Comparison of ENCODE assay signal across 23 cellular contexts in the genomic region with DNA sequence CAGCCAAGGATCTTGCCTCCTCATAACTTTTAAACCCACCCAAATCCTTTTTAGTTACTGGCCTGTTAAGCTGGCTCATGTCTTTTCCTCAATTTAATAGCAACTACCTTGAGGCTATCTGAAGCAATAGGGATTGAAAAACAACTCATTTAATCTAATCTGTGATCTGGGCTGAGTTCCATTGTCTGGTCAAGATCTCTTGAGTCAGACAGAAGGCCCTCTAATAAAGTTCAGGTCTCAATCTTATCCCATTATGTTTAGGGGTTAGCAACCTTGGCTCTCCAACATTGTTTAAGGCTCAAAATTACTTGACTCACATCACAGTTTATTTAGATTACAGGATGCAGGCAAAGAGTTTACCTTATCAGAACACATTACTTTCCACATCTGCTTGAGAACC.
DNase-seq lines count a peak whose midpoint lies in the region; ATAC-seq, FAIRE-seq and TF ChIP-seq lines count a peak whose summit lies in the region.
"Had no signal": no experiment of that assay in that cellular context is flagged by ENCODE, and none has a peak within 500 bp of the region (broad histone marks: within the 10 kb centered on the region; RNA-seq: fewer than 3 reads in every experiment).

No MANE protein-coding gene starts in this region.

- no peak overlapping the region for H3K9ac ChIP-seq in GM23248
- H3K9ac ChIP-seq in PC-3 (ENCODE audit: low read length): no peak overlapping the region
- H3K9ac ChIP-seq in astrocyte (ENCODE audit: low read length): no peak overlapping the region
- no peak overlapping the region for H3K9ac ChIP-seq in trophoblast cell (ENCODE audit: low read length)
- H3K9ac ChIP-seq: BLaER1 treated with 17β-estradiol and CSF1 and Interleukin-3, amounts not matched to agents 10 nM and 100 nM had no signal

- no peak overlapping the region for H3K18ac ChIP-seq in trophoblast cell (ENCODE audit: low read length)

- H4K8ac ChIP-seq in trophoblast cell (ENCODE audit: low read depth, low read length): no peak overlapping the region

- FAIRE-seq in astrocyte (lab: Jason Lieb, UNC): no peak
- FAIRE-seq: G401.6, GM12892, K562 had no signal

- H3K4me3 Mint-ChIP-seq in astrocyte (ENCODE audit: unreplicated experiment): no peak overlapping the region
- H3K4me3 Mint-ChIP-seq in activated naive CD4-positive, alpha-beta T cell treated with anti-CD3 and anti-CD28 coated beads for 36 hours: no peak overlapping the region
- H3K4me3 Mint-ChIP-seq: CD4-positive, alpha-beta memory T cell had no signal

- no peak overlapping the region for H2AFZ ChIP-seq in GM23248
- no peak overlapping the region for H2AFZ ChIP-seq in PC-3 (ENCODE audit: low read length)
- no peak overlapping the region for H2AFZ ChIP-seq in astrocyte (ENCODE audit: low read depth, low read length)
- no peak overlapping the region for H2AFZ ChIP-seq in trophoblast cell (ENCODE audit: insufficient read depth, low read length, poor library complexity)

- no peaks in the 10 kb centered on the region for H3K27me3 Mint-ChIP-seq in astrocyte (ENCODE audit: low read depth, unreplicated experiment)
- peaks cover 4% of the 10 kb centered on the region for H3K27me3 Mint-ChIP-seq in activated naive CD4-positive, alpha-beta T cell treated with anti-CD3 and anti-CD28 coated beads for 36 hours (ENCODE audit: low read depth)
- H3K27me3 Mint-ChIP-seq: CD4-positive, alpha-beta memory T cell had no signal

- H3K14ac ChIP-seq in trophoblast cell (ENCODE audit: low read length): no peak overlapping the region

- peaks cover 10% of the 10 kb centered on the region for H3K4me1 Mint-ChIP-seq in astrocyte (ENCODE audit: low read depth, unreplicated experiment)
- H3K4me1 Mint-ChIP-seq in activated naive CD4-positive, alpha-beta T cell treated with anti-CD3 and anti-CD28 coated beads for 36 hours (ENCODE audit: low read depth): no peaks in the 10 kb centered on the region
- H3K4me1 Mint-ChIP-seq: CD4-positive, alpha-beta memory T cell had no signal

- POLR2A ChIA-PET in PC-3 (lab: Charles Lee; ENCODE audit: unreplicated experiment): no interaction called here

- in situ Hi-C loops in GM23248 (cut with MboI): no loop called here

- peaks cover 29% of the 10 kb centered on the region for H3K79me1 ChIP-seq in trophoblast cell (ENCODE audit: low read length)

- H3K4me3 ChIP-seq in GM23248 (no peak overlapping the region), PC-3 (ENCODE audit: low read length) (no peak overlapping the region), astrocyte (ENCODE audit: insufficient read depth, low read depth, low read length) (no peak overlapping the region), trophoblast cell (ENCODE audit: low read depth, low read length) (no peak overlapping the region)
- H3K4me3 ChIP-seq: BLaER1 treated with 17β-estradiol and CSF1 and Interleukin-3, amounts not matched to agents 10 nM and 100 nM; K562; Peyer's patch; SJCRH30 had no signal

- no peak overlapping the region for H4K91ac ChIP-seq in trophoblast cell (ENCODE audit: low read depth, low read length)

- no peaks in the 10 kb centered on the region for H3K9me3 ChIP-seq in GM23248 (ENCODE audit: low read depth)
- no peaks in the 10 kb centered on the region for H3K9me3 ChIP-seq in PC-3 (ENCODE audit: low read length)
- no peaks in the 10 kb centered on the region for H3K9me3 ChIP-seq in astrocyte (ENCODE audit: insufficient read depth, low read depth, low read length)
- H3K9me3 ChIP-seq in trophoblast cell (ENCODE audit: insufficient read depth, low read depth, low read length): peaks cover 2% of the 10 kb centered on the region
- H3K9me3 ChIP-seq: Caco-2, Peyer's patch had no signal

- TF ChIP-seq CTCF in PC-3 (conservative IDR thresholded peaks at IDR 0.05; ENCODE audit: low read depth, low read length) (no peak), astrocyte (IDR thresholded peaks at IDR 0.05; ENCODE audit: insufficient read depth, low read depth, low read length) (no peak)

- H3K36me3 ChIP-seq in GM23248 (ENCODE audit: low read depth) (no peaks in the 10 kb centered on the region), PC-3 (ENCODE audit: low read depth, low read length) (no peaks in the 10 kb centered on the region), astrocyte (ENCODE audit: insufficient read depth, low read length) (no peaks in the 10 kb centered on the region), trophoblast cell (ENCODE audit: control insufficient read depth in 1 of 2, insufficient read depth in 2 of 2, low read length in 2 of 2) (no peaks in the 10 kb centered on the region)
- H3K36me3 ChIP-seq: BLaER1 treated with 17β-estradiol and CSF1 and Interleukin-3, amounts not matched to agents 10 nM and 100 nM; Peyer's patch; SJCRH30 had no signal

- H3F3A ChIP-seq in GM23248 (ENCODE audit: insufficient read depth): peaks cover 13% of the 10 kb centered on the region; the same call in 1 of the 2 replicates
- H3F3A ChIP-seq in PC-3 (ENCODE audit: low read length, unreplicated experiment): no peaks in the 10 kb centered on the region

- intact Hi-C loops in PC-3 (cut with micrococcal nuclease): no loop called here
- intact Hi-C loops in activated naive CD4-positive, alpha-beta T cell treated with anti-CD3 and anti-CD28 coated beads for 36 hours (cut with micrococcal nuclease): no loop called here

- H4K20me1 ChIP-seq in GM23248 (ENCODE audit: insufficient read depth) (no peaks in the 10 kb centered on the region), PC-3 (ENCODE audit: low read length) (no peaks in the 10 kb centered on the region), astrocyte (ENCODE audit: insufficient read depth, low read length) (no peaks in the 10 kb centered on the region)
- H4K20me1 ChIP-seq: BLaER1 treated with 17β-estradiol and CSF1 and Interleukin-3, amounts not matched to agents 10 nM and 100 nM had no signal

- H3K4me2 ChIP-seq in GM23248 (ENCODE audit: unreplicated experiment) (no peak overlapping the region), PC-3 (ENCODE audit: low read length) (no peak overlapping the region), astrocyte (ENCODE audit: low read length) (no peak overlapping the region), trophoblast cell (ENCODE audit: low read length) (no peak overlapping the region)
- H3K4me2 ChIP-seq: BLaER1 treated with 17β-estradiol and CSF1 and Interleukin-3, amounts not matched to agents 10 nM and 100 nM had no signal

- ATAC-seq in PC-3 (no peak), GM21619 (IDR thresholded peaks at IDR 0.05; ENCODE audit: unreplicated experiment) (no peak)
- ATAC-seq: K562 had no signal

- DNase-seq in GM23248: peak; percentile 8
- DNase-seq in PC-3: peak; percentile 61
- DNase-seq in astrocyte (ENCODE audit: low read depth): peak; percentile 25
- peak; percentile 38 to 92 for DNase-seq in trophoblast cell
- DNase-seq in activated CD4-positive, CD25-positive, alpha-beta regulatory T cell treated with anti-CD3 and anti-CD28 coated beads, Interleukin-2, amount 50 U/mL, for 72 hours: no peak
- no peak for DNase-seq in activated naive CD4-positive, alpha-beta T cell treated with anti-CD3 and anti-CD28 coated beads for 36 hours
- DNase-seq: Caco-2; CD4-positive, alpha-beta memory T cell; DND-41; H7; NCI-H1092; NCI-H1436; NCI-H1930; NCI-H2227 treated with DMSO at 0.1 percent for 48 hours; NCI-H510A; Peyer's patch; SJCRH30; SW 1271 had no signal

- no peak overlapping the region for H3K4ac ChIP-seq in trophoblast cell (ENCODE audit: low read depth, low read length)

- H2BK5ac ChIP-seq in trophoblast cell (ENCODE audit: low read depth, low read length, poor library complexity): no peak overlapping the region

- no peak overlapping the region for H3K23ac ChIP-seq in trophoblast cell (ENCODE audit: low read length)

- H2BK120ac ChIP-seq in trophoblast cell (ENCODE audit: insufficient read depth, low read length, poor library complexity): no peak overlapping the region

- no peak overlapping the region for H3K27ac Mint-ChIP-seq in astrocyte (ENCODE audit: unreplicated experiment)
- H3K27ac Mint-ChIP-seq in activated naive CD4-positive, alpha-beta T cell treated with anti-CD3 and anti-CD28 coated beads for 36 hours: no peak overlapping the region
- H3K27ac Mint-ChIP-seq: CD4-positive, alpha-beta memory T cell had no signal

- H3K27ac ChIP-seq in GM23248 (no peak overlapping the region), PC-3 (ENCODE audit: low read length) (no peak overlapping the region), astrocyte (ENCODE audit: low read depth, low read length) (no peak overlapping the region), trophoblast cell (ENCODE audit: low read depth, low read length) (peak overlapping the region; percentile 89)
- H3K27ac ChIP-seq: BLaER1 treated with 17β-estradiol and CSF1 and Interleukin-3, amounts not matched to agents 10 nM and 100 nM; Peyer's patch; SJCRH30 had no signal

- H3K27me3 ChIP-seq in GM23248 (replicated peaks; ENCODE audit: insufficient read depth) (no peaks in the 10 kb centered on the region), PC-3 (ENCODE audit: low read length) (no peaks in the 10 kb centered on the region), astrocyte (ENCODE audit: insufficient read depth, low read length) (no peaks in the 10 kb centered on the region), trophoblast cell (ENCODE audit: insufficient read depth, low read length) (no peaks in the 10 kb centered on the region)
- H3K27me3 ChIP-seq: BLaER1 treated with 17β-estradiol and CSF1 and Interleukin-3, amounts not matched to agents 10 nM and 100 nM; Peyer's patch; SJCRH30 had no signal

- H2AK5ac ChIP-seq in trophoblast cell (ENCODE audit: low read length): no peak overlapping the region

- H3K79me2 ChIP-seq in GM23248 (ENCODE audit: insufficient read depth): no peaks in the 10 kb centered on the region
- no peaks in the 10 kb centered on the region for H3K79me2 ChIP-seq in PC-3 (ENCODE audit: low read length)
- H3K79me2 ChIP-seq in astrocyte (ENCODE audit: insufficient read depth, low read length): no peaks in the 10 kb centered on the region
- no peaks in the 10 kb centered on the region for H3K79me2 ChIP-seq in trophoblast cell (ENCODE audit: control insufficient read depth, insufficient read depth, low read length, poor library complexity)

- H3K36me3 Mint-ChIP-seq in astrocyte (ENCODE audit: low read depth, unreplicated experiment): no peaks in the 10 kb centered on the region
- H3K36me3 Mint-ChIP-seq in activated naive CD4-positive, alpha-beta T cell treated with anti-CD3 and anti-CD28 coated beads for 36 hours (ENCODE audit: low read depth): no peaks in the 10 kb centered on the region
- H3K36me3 Mint-ChIP-seq: CD4-positive, alpha-beta memory T cell had no signal

- H3K9me2 ChIP-seq in GM23248 (ENCODE audit: insufficient read depth): no peaks in the 10 kb centered on the region
- H3K9me2 ChIP-seq in PC-3 (replicated peaks; ENCODE audit: low read length): no peaks in the 10 kb centered on the region

- CTCF ChIA-PET in PC-3 (lab: Charles Lee): no interaction called here
- CTCF ChIA-PET in activated naive CD4-positive, alpha-beta T cell treated with anti-CD3 and anti-CD28 coated beads for 36 hours (lab: Charles Lee): no interaction called here

- no TSS peak for BruUV-seq in PC-3 (replicated peaks; lab: Mats Ljungman, UMichigan)

- peaks cover 26% of the 10 kb centered on the region for H3K9me3 Mint-ChIP-seq in astrocyte (ENCODE audit: unreplicated experiment)
- H3K9me3 Mint-ChIP-seq in activated naive CD4-positive, alpha-beta T cell treated with anti-CD3 and anti-CD28 coated beads for 36 hours: no peaks in the 10 kb centered on the region

- H3K4me1 ChIP-seq in GM23248 (ENCODE audit: insufficient read depth): peaks cover 24% of the 10 kb centered on the region
- H3K4me1 ChIP-seq in PC-3 (ENCODE audit: insufficient read depth, low read length): peaks cover 29% of the 10 kb centered on the region
- H3K4me1 ChIP-seq in astrocyte (ENCODE audit: insufficient read depth, low read length): peaks cover 3% of the 10 kb centered on the region
- peaks cover 7 to 9% of the 10 kb centered on the region in 2 experiments for H3K4me1 ChIP-seq in trophoblast cell (ENCODE audit: control insufficient read depth in 1 of 2, insufficient read depth in 2 of 2, low read length in 2 of 2)
- H3K4me1 ChIP-seq: BLaER1 treated with 17β-estradiol and CSF1 and Interleukin-3, amounts not matched to agents 10 nM and 100 nM; Peyer's patch had no signal

- no peak overlapping the region for H2BK12ac ChIP-seq in trophoblast cell (ENCODE audit: low read length)

- no peak overlapping the region for H4K12ac ChIP-seq in trophoblast cell (ENCODE audit: low read depth, low read length)

Comparison
In these comparisons a context has a peak if more than half of its experiments do, and no peak if none do; other contexts are left out.
1. DNase-seq: peak in GM23248 (single experiment), PC-3 (single experiment), astrocyte (single experiment) and trophoblast cell (2 of 2); none in activated CD4-positive, CD25-positive, alpha-beta regulatory T cell treated with anti-CD3 and anti-CD28 coated beads, Interleukin-2, amount 50 U/mL, for 72 hours (single experiment) and activated naive CD4-positive, alpha-beta T cell treated with anti-CD3 and anti-CD28 coated beads for 36 hours (single experiment).